In genomic region chr12:946656-947055, GRCh38 we compare ENCODE assay signal across 1 cellular context.
TF ChIP-seq lines count a peak whose summit lies in the region.

No MANE protein-coding gene starts in this region.

TF ChIP-seq in SK-N-SH, 30 proteins besides CTCF, POLR2A, EP300 and RAD21 (continued from another document):
- TF ChIP-seq USF1 (IDR thresholded peaks at IDR 0.05; ENCODE audit: borderline replicate concordance, low read depth): no peak
- TF ChIP-seq USF2 (IDR thresholded peaks at IDR 0.05; ENCODE audit: borderline replicate concordance, low read depth, low read length): no peak
- TF ChIP-seq MEF2A (IDR thresholded peaks at IDR 0.05; ENCODE audit: borderline replicate concordance, low read depth): no peak
